In genomic region chr2:64829522-64829921, GRCh38 we compare ENCODE assay signal across 23 cellular contexts.
A peak's percentile ranks its signal among the peaks of the same experiment; 100 is the strongest.
DNase-seq lines count a peak whose midpoint lies in the region; ATAC-seq lines count a peak whose summit lies in the region.
"Had no signal": no experiment of that assay in that cellular context is flagged by ENCODE, and none has a peak within 500 bp of the region (broad histone marks: within the 10 kb centered on the region; RNA-seq: fewer than 3 reads in every experiment).

No MANE protein-coding gene starts in this region.

- no peaks in the 10 kb centered on the region for H3K9me2 ChIP-seq in Karpas-422 (replicated peaks; ENCODE audit: insufficient read depth, low read length)

- no peak overlapping the region for H3K4me3 Mint-ChIP-seq in activated T-cell treated with anti-CD3 and anti-CD28 coated beads, Interleukin-2, amount 50 U/mL, for 72 hours
- no peak overlapping the region for H3K4me3 Mint-ChIP-seq in memory B cell
- H3K4me3 Mint-ChIP-seq: CD14-positive monocyte; CD4-positive, alpha-beta memory T cell; CD4-positive, CD25-positive, alpha-beta regulatory T cell; CD8-positive, alpha-beta memory T cell had no signal

- H4K20me1 ChIP-seq in Karpas-422 (ENCODE audit: insufficient read depth, low read depth, low read length), result no peaks in the 10 kb centered on the region
- H4K20me1 ChIP-seq: BLaER1 had no signal

- H3K79me2 ChIP-seq in Karpas-422 (ENCODE audit: low read length), result no peaks in the 10 kb centered on the region

- no peak overlapping the region for H3K9ac ChIP-seq in Karpas-422 (ENCODE audit: low read length)
- H3K9ac ChIP-seq: BLaER1 had no signal

- peaks cover 56% of the 10 kb centered on the region for H3K4me1 ChIP-seq in Karpas-422 (ENCODE audit: low read length)
- H3K4me1 ChIP-seq: BE2C, BLaER1 had no signal

- H3K27me3 Mint-ChIP-seq in activated T-cell treated with anti-CD3 and anti-CD28 coated beads, Interleukin-2, amount 50 U/mL, for 72 hours (ENCODE audit: low read depth), result peaks cover 11% of the 10 kb centered on the region
- no peaks in the 10 kb centered on the region for H3K27me3 Mint-ChIP-seq in memory B cell

- H3K4me2 ChIP-seq in Karpas-422 (ENCODE audit: low read depth, low read length, poor library complexity, severe bottlenecking), result no peak overlapping the region
- H3K4me2 ChIP-seq: A549, BLaER1 had no signal

- DNase-seq in activated T-cell treated with anti-CD3 and anti-CD28 coated beads, Interleukin-2, amount 50 U/mL, for 72 hours, result no peak
- no peak for DNase-seq in activated T-cell treated with anti-CD3 and anti-CD28 coated beads, Interleukin-2, amount 50 U/mL, for 48 hours
- DNase-seq in memory B cell (ENCODE audit: low spot score in 2 of 2) (no peak), GF-D8 (lab: John Stamatoyannopoulos, UW) (no peak), Karpas-422 (no peak)
- DNase-seq: AML-193; BE2C; C1 segment of cervical spinal cord; CD4-positive, alpha-beta memory T cell; CD4-positive, CD25-positive, alpha-beta regulatory T cell; CD8-positive, alpha-beta memory T cell; COR-L47; DMS 273 treated with DMSO at 0.1 percent for 48 hours; DMS153; DMS53; DMS79; DND-41; EL; GDM1 had no signal

- ATAC-seq in activated T-cell treated with anti-CD3 and anti-CD28 coated beads, Interleukin-2, amount 50 U/mL, for 72 hours (replicated peaks in 1 of 2), result no peak
- no peak for ATAC-seq in memory B cell (ENCODE audit: low read depth)
- ATAC-seq: A549 had no signal

- H2AFZ ChIP-seq in Karpas-422 (ENCODE audit: low read length), result no peak overlapping the region

- no peak overlapping the region for H3K27ac ChIP-seq in Karpas-422 (ENCODE audit: low read length)
- H3K27ac ChIP-seq: 22Rv1, BLaER1 had no signal

- H3K36me3 ChIP-seq in Karpas-422 (ENCODE audit: insufficient read depth, low read length), result no peaks in the 10 kb centered on the region
- H3K36me3 ChIP-seq: BE2C, BLaER1 had no signal

- H3K9me3 ChIP-seq in Karpas-422 (ENCODE audit: low read length), result no peaks in the 10 kb centered on the region
- H3K9me3 ChIP-seq: A549, BE2C, BLaER1 had no signal

- no peaks in the 10 kb centered on the region for H3K27me3 ChIP-seq in Karpas-422 (ENCODE audit: low read length)
- H3K27me3 ChIP-seq: BE2C, BLaER1 had no signal

- H3K27ac Mint-ChIP-seq in activated T-cell treated with anti-CD3 and anti-CD28 coated beads, Interleukin-2, amount 50 U/mL, for 72 hours, result peak overlapping the region; percentile 29
- peak overlapping the region; percentile 40 for H3K27ac Mint-ChIP-seq in memory B cell

- H3K4me3 ChIP-seq in Karpas-422 (ENCODE audit: low read length), result no peak overlapping the region
- H3K4me3 ChIP-seq: A549, BLaER1 had no signal

- no peaks in the 10 kb centered on the region for H3K9me3 Mint-ChIP-seq in activated T-cell treated with anti-CD3 and anti-CD28 coated beads, Interleukin-2, amount 50 U/mL, for 72 hours
- no peaks in the 10 kb centered on the region for H3K9me3 Mint-ChIP-seq in memory B cell
- H3K9me3 Mint-ChIP-seq: CD4-positive, alpha-beta memory T cell; CD8-positive, alpha-beta memory T cell had no signal

- peaks cover 15% of the 10 kb centered on the region for H3K4me1 Mint-ChIP-seq in activated T-cell treated with anti-CD3 and anti-CD28 coated beads, Interleukin-2, amount 50 U/mL, for 72 hours (ENCODE audit: low read depth)
- H3K4me1 Mint-ChIP-seq in memory B cell, result peaks cover 26% of the 10 kb centered on the region

- no peaks in the 10 kb centered on the region for H3K36me3 Mint-ChIP-seq in activated T-cell treated with anti-CD3 and anti-CD28 coated beads, Interleukin-2, amount 50 U/mL, for 72 hours (ENCODE audit: insufficient read depth in 2 of 2)
- no peaks in the 10 kb centered on the region for H3K36me3 Mint-ChIP-seq in memory B cell
- H3K36me3 Mint-ChIP-seq: CD14-positive monocyte; CD4-positive, alpha-beta memory T cell; CD4-positive, CD25-positive, alpha-beta regulatory T cell; CD8-positive, alpha-beta memory T cell had no signal
